33 cellular contexts compared by ENCODE assay signal in the genomic region with DNA sequence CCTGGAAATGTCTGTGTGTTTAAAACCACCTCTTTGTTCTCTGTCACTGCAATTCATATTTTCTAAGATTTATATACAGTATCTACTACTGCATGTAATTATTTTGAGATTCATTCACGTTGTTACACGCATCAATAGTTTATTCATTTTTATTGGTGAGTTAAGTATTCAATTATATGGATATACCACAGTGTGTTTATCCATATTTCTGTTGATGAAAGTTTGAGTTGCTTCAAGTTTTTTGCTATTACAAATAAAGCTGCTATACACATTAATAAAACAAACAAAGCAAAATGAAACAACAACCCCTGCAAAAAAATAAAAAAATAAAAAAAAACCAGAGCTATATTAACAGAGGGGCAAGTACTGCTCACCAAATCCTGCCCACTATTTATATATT.
"Had no signal": no experiment of that assay in that cellular context is flagged by ENCODE, and none has a peak within 500 bp of the region (broad histone marks: within the 10 kb centered on the region; RNA-seq: fewer than 3 reads in every experiment).

No MANE protein-coding gene starts in this region.

- H3K4me3 ChIP-seq: adrenal gland, ascending aorta, body of pancreas, breast epithelium, cardiac muscle cell had no signal

- H3K36me3 ChIP-seq: adrenal gland, brain microvascular endothelial cell, breast epithelium had no signal

- H3K27me3 ChIP-seq: adrenal gland, ascending aorta, body of pancreas, brain microvascular endothelial cell, breast epithelium, cardiac muscle cell had no signal

- FAIRE-seq: astrocyte had no signal

- H3K27ac ChIP-seq: adrenal gland, ascending aorta, body of pancreas, brain microvascular endothelial cell, breast epithelium, cardiac muscle cell had no signal

- H3K9me3 ChIP-seq: adrenal gland had no signal

- ATAC-seq: activated naive CD4-positive, alpha-beta T cell treated with anti-CD3 and anti-CD28 coated beads, Interleukin-2, amount 50 U/mL, for 72 hours; activated naive CD8-positive, alpha-beta T cell treated with anti-CD3 and anti-CD28 coated beads, Interleukin-2, amount 50 U/mL, for 24 hours; activated T-cell treated with anti-CD3 and anti-CD28 coated beads, Interleukin-2, amount 50 U/mL, for 4 hours; activated T-cell treated with anti-CD3 and anti-CD28 coated beads, Interleukin-2, amount 50 U/mL, for 72 hours; activated T-helper 17 cell treated with anti-CD3 and anti-CD28 coated beads, Interleukin-2, amount 50 U/mL, for 72 hours; body of pancreas had no signal

- H3K4me1 ChIP-seq: adrenal gland, ascending aorta, body of pancreas, breast epithelium had no signal

- DNase-seq: activated effector memory CD4-positive, alpha-beta T cell treated with anti-CD3 and anti-CD28 coated beads, Interleukin-2, amount 50 U/mL, for 16 hours; activated effector memory CD4-positive, alpha-beta T cell treated with Interleukin-2 at 50 U/mL for 16 hours; activated gamma-delta T cell; activated gamma-delta T cell treated with Interleukin-2 at 50 U/mL for 16 hours; activated naive CD4-positive, alpha-beta T cell; activated naive CD4-positive, alpha-beta T cell treated with anti-CD3 and anti-CD28 coated beads for 36 hours; activated naive CD4-positive, alpha-beta T cell treated with anti-CD3 and anti-CD28 coated beads, Interleukin-2, amount 10 ng/mL, durations not matched to agents 7 days and 5 days; activated naive CD4-positive, alpha-beta T cell treated with anti-CD3 and anti-CD28 coated beads, Interleukin-2, amount 50 U/mL, for 16 hours; activated naive CD4-positive, alpha-beta T cell treated with Interleukin-2 at 50 U/mL for 16 hours; activated naive CD8-positive, alpha-beta T cell treated with anti-CD3 and anti-CD28 coated beads for 36 hours; activated naive CD8-positive, alpha-beta T cell treated with anti-CD3 and anti-CD28 coated beads, Interleukin-2, amount 10 ng/mL, durations not matched to agents 7 days and 5 days; activated naive CD8-positive, alpha-beta T cell treated with anti-CD3 and anti-CD28 coated beads, Interleukin-2, amount 50 U/mL, for 24 hours; activated T-cell treated with anti-CD3 and anti-CD28 coated beads, Interleukin-2, amount 50 U/mL, for 1 hour; activated T-cell treated with anti-CD3 and anti-CD28 coated beads, Interleukin-2, amount 50 U/mL, for 24 hours; activated T-cell treated with anti-CD3 and anti-CD28 coated beads, Interleukin-2, amount 50 U/mL, for 4 hours; activated T-cell treated with anti-CD3 and anti-CD28 coated beads, Interleukin-2, amount 50 U/mL, for 48 hours; activated T-cell treated with anti-CD3 and anti-CD28 coated beads, Interleukin-2, amount 50 U/mL, for 72 hours; adrenal gland; amniotic stem cell; amygdala; anterior cingulate cortex; aorta; body of pancreas; brain microvascular endothelial cell; caudate nucleus; central memory CD4-positive, alpha-beta T cell; cerebellar nuclear complex had no signal
